ENCODE assay signal across 7 cellular contexts in genomic region chr20:57723816-57724215, GRCh38. TPM values are rescaled to one million over a fixed set of nuclear protein-coding genes. Genes with fewer than 3 reads are reported as not detected.
"Had no signal": no experiment of that assay in that cellular context is flagged by ENCODE, and none has a peak within 500 bp of the region (broad histone marks: within the 10 kb centered on the region; RNA-seq: fewer than 3 reads in every experiment).

No MANE protein-coding gene starts in this region.

- DNase-seq: IMR-90, KBM-7, KG1 had no signal

- H3K4me3 ChIP-seq: K562 had no signal

- FAIRE-seq: HepG2, K562 had no signal

- ATAC-seq: HepG2, K562 had no signal

- H3K27ac ChIP-seq: HL-60, KMS-11 had no signal

- H3K4me2 ChIP-seq: KMS-11 had no signal

- H3K9ac ChIP-seq: KMS-11 had no signal

RNA-seq across cellular contexts. Expression of gene PMEPA1, which starts 14.0 kb away (rescaled TPM):
- polyA plus RNA-seq: HepG2, K562 had no signal
